In genomic region chr2:238060096-238060541, GRCh38 we compare ENCODE assay signal across 1 cellular context.
A peak's percentile ranks its signal among the peaks of the same experiment; 100 is the strongest.
TF ChIP-seq lines count a peak whose summit lies in the region.

No MANE protein-coding gene starts in this region.

TF ChIP-seq in K562, 482 proteins besides CTCF, POLR2A, EP300 and RAD21 (continued from another document and continues in another):
- TF ChIP-seq MGA (IDR thresholded peaks at IDR 0.05) (peak; percentile 49; the same call in 1 of the 2 replicates), CREB3L1 (IDR thresholded peaks at IDR 0.05; ENCODE audit: borderline replicate concordance, low read depth) (no peak), U2AF2 (optimal IDR thresholded peaks at IDR 0.05; ENCODE audit: low read depth, low read length) (no peak), NEUROD1 (IDR thresholded peaks at IDR 0.05; ENCODE audit: borderline replicate concordance, low read depth, low read length, partially characterized antibody) (no peak), DIDO1 (tag; IDR thresholded peaks at IDR 0.05; ENCODE audit: low read depth) (no peak), ZFPM2 (CRISPR knock-in tag; IDR thresholded peaks at IDR 0.05) (no peak), NR0B1 (IDR thresholded peaks at IDR 0.05; ENCODE audit: partially characterized antibody) (no peak), TARDBP (IDR thresholded peaks at IDR 0.05) (no peak), ZNF280B (CRISPR knock-in tag; IDR thresholded peaks at IDR 0.05) (no peak), GTF2B (IDR thresholded peaks at IDR 0.05; ENCODE audit: extremely low read depth, insufficient read length) (no peak), ZSCAN32 (CRISPR knock-in tag; IDR thresholded peaks at IDR 0.05) (no peak), IRF2 (CRISPR knock-in tag; IDR thresholded peaks at IDR 0.05) (no peak), MCM5 (IDR thresholded peaks at IDR 0.05; ENCODE audit: low read depth) (no peak), TFAM (CRISPR knock-in tag; conservative IDR thresholded peaks at IDR 0.05) (no peak), TCF15 (CRISPR knock-in tag; IDR thresholded peaks at IDR 0.05) (no peak), ZNF354B (CRISPR knock-in tag; IDR thresholded peaks at IDR 0.05) (no peak), ETS2 (tag; IDR thresholded peaks at IDR 0.05; ENCODE audit: borderline replicate concordance, poor library complexity, severe bottlenecking) (no peak), CBX2 (IDR thresholded peaks at IDR 0.05; ENCODE audit: insufficient read depth, low read length, poor library complexity, severe bottlenecking) (no peak), ZNF12 (CRISPR knock-in tag; IDR thresholded peaks at IDR 0.05) (no peak), ZNF263 (CRISPR knock-in tag; IDR thresholded peaks at IDR 0.05; ENCODE audit: borderline replicate concordance) (0 out of 2 replicates have a peak, but pooled peaks have one; percentile 32), PREB (CRISPR knock-in tag; IDR thresholded peaks at IDR 0.05) (no peak), ZNF780A (CRISPR knock-in tag; IDR thresholded peaks at IDR 0.05) (no peak), BRCA1 (IDR thresholded peaks at IDR 0.05) (no peak), BRCA1 (CRISPR knock-in tag; IDR thresholded peaks at IDR 0.05) (no peak), ZNF395 (CRISPR knock-in tag; IDR thresholded peaks at IDR 0.05) (no peak), HBP1 (CRISPR knock-in tag; IDR thresholded peaks at IDR 0.05) (peak; percentile 34; the same call in 1 of the 2 replicates)
